In genomic region chr10:42632557-42632956, GRCh38 we compare ENCODE assay signal across 21 cellular contexts.
"Had no signal": no experiment of that assay in that cellular context is flagged by ENCODE, and none has a peak within 500 bp of the region (broad histone marks: within the 10 kb centered on the region; RNA-seq: fewer than 3 reads in every experiment).

No MANE protein-coding gene starts in this region.

- H3K27ac Mint-ChIP-seq: T-helper 17 cell had no signal

- H3K4me3 Mint-ChIP-seq: T-helper 17 cell had no signal

- ATAC-seq: activated naive CD4-positive, alpha-beta T cell treated with anti-CD3 and anti-CD28 coated beads, Interleukin-2, amount 50 U/mL, for 72 hours; T-helper 17 cell had no signal

- H3K27me3 Mint-ChIP-seq: T-helper 17 cell had no signal

- H3K9me3 Mint-ChIP-seq: activated naive CD4-positive, alpha-beta T cell treated with anti-CD3 and anti-CD28 coated beads, Interleukin-2, amount 50 U/mL, for 72 hours had no signal

- H3K4me3 ChIP-seq: cardiac muscle cell had no signal

- DNase-seq: activated CD4-positive, alpha-beta T cell treated with anti-CD3 and anti-CD28 coated beads, Interleukin-2, amount 50 U/mL, for 48 hours; activated CD4-positive, CD25-positive, alpha-beta regulatory T cell; activated T-cell treated with anti-CD3 and anti-CD28 coated beads for 4 hours; brain microvascular endothelial cell; KG1; MV-4-11; NCI-H1092 treated with DMSO at 0.1 percent for 48 hours; NCI-H1417 treated with DMSO at 0.1 percent for 48 hours; NCI-H1694; NCI-H2029; NCI-H2107; NCI-H2171 treated with DMSO at 0.1 percent for 48 hours; NCI-H226; NCI-H510A; NCI-H526 treated with DMSO at 0.1 percent for 48 hours; NCI-H82; SIG-M5; T-helper 17 cell; T-helper 9 cell had no signal

- H3K27me3 ChIP-seq: brain microvascular endothelial cell, cardiac muscle cell had no signal
